ENCODE assay signal across 3 cellular contexts in the genomic region with DNA sequence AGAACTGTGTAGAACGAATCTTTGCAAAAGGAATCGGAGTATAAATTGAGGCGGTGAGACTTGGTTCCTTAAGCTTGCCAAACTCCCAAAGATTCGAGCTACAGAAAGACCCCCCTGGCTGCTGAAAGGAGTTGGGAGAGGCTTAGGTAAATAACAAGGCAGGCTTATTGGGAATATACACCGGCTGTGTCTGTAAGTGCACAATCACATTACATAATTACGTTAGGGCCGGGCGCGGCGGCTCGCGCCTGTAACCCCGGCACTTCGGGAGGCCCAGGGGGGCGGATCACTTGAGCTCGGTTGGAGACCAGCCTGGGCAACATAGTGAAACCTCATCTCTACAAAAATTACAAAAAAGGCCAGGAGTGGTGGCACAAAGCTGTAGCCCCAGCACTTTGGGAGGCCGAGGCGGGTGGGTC.
TF ChIP-seq lines count a peak whose summit lies in the region.

No MANE protein-coding gene starts in this region.

TF ChIP-seq in A549, 52 proteins besides CTCF, POLR2A, EP300 and RAD21:
- no peak for TF ChIP-seq JUNB (IDR thresholded peaks at IDR 0.05)
- TF ChIP-seq, protein P1, sequence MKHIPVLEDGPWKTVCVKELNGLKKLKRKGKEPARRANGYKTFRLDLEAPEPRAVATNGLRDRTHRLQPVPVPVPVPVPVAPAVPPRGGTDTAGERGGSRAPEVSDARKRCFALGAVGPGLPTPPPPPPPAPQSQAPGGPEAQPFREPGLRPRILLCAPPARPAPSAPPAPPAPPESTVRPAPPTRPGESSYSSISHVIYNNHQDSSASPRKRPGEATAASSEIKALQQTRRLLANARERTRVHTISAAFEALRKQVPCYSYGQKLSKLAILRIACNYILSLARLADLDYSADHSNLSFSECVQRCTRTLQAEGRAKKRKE (CRISPR knock-in tag; IDR thresholded peaks at IDR 0.05; ENCODE audit: low read depth) = no peak
- TF ChIP-seq HOXA7 (CRISPR knock-in tag; IDR thresholded peaks at IDR 0.05) = no peak
- TF ChIP-seq ZNF302 (CRISPR knock-in tag; IDR thresholded peaks at IDR 0.05) = no peak
- no peak for TF ChIP-seq TP53 (CRISPR knock-in tag; IDR thresholded peaks at IDR 0.05)
- no peak for TF ChIP-seq RCOR1 (IDR thresholded peaks at IDR 0.05; ENCODE audit: low read depth, low read length)
- no peak for TF ChIP-seq RNF2 (IDR thresholded peaks at IDR 0.05; ENCODE audit: borderline replicate concordance, low read depth)
- no peak for TF ChIP-seq HMGXB4 (CRISPR knock-in tag; IDR thresholded peaks at IDR 0.05; ENCODE audit: borderline replicate concordance)
- TF ChIP-seq CBX8 (IDR thresholded peaks at IDR 0.05) = no peak
- no peak for TF ChIP-seq HDAC2 (IDR thresholded peaks at IDR 0.05)
- no peak for TF ChIP-seq FOXS1 (CRISPR knock-in tag; IDR thresholded peaks at IDR 0.05)
- TF ChIP-seq HES2 (IDR thresholded peaks at IDR 0.05) = no peak
- no peak for TF ChIP-seq CHD4 (IDR thresholded peaks at IDR 0.05; ENCODE audit: borderline replicate concordance)
- TF ChIP-seq TFCP2L1 (CRISPR knock-in tag; IDR thresholded peaks at IDR 0.05) = no peak
- TF ChIP-seq, protein P2, sequence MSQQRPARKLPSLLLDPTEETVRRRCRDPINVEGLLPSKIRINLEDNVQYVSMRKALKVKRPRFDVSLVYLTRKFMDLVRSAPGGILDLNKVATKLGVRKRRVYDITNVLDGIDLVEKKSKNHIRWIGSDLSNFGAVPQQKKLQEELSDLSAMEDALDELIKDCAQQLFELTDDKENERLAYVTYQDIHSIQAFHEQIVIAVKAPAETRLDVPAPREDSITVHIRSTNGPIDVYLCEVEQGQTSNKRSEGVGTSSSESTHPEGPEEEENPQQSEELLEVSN (IDR thresholded peaks at IDR 0.05; ENCODE audit: borderline replicate concordance, low read depth) = no peak; the same call in 1 of the 2 replicates
- no peak for TF ChIP-seq PBX3 (IDR thresholded peaks at IDR 0.05)
- TF ChIP-seq FOSB (CRISPR knock-in tag; IDR thresholded peaks at IDR 0.05) = no peak
- TF ChIP-seq ESRRA (IDR thresholded peaks at IDR 0.05; ENCODE audit: borderline replicate concordance, low read length) = no peak
TF ChIP-seq in A549: peak in this region for 0.

TF ChIP-seq in HCT116, 20 proteins besides CTCF, POLR2A, EP300 and RAD21:
- TF ChIP-seq EZH2phosphoT487 (IDR thresholded peaks at IDR 0.05; ENCODE audit: borderline replicate concordance) = no peak
- TF ChIP-seq TCF7L2 (IDR thresholded peaks at IDR 0.05; ENCODE audit: borderline replicate concordance, extremely low read depth, insufficient read depth, insufficient read length) = no peak
- no peak for TF ChIP-seq JUND (IDR thresholded peaks at IDR 0.05)
- no peak for TF ChIP-seq ELF1 (IDR thresholded peaks at IDR 0.05; ENCODE audit: borderline replicate concordance, low read depth)
- no peak for TF ChIP-seq EGR1 (IDR thresholded peaks at IDR 0.05; ENCODE audit: low read depth)
- no peak for TF ChIP-seq SIN3A (IDR thresholded peaks at IDR 0.05; ENCODE audit: low read depth)
- TF ChIP-seq POLR2AphosphoS5 (IDR thresholded peaks at IDR 0.05; ENCODE audit: low read depth, low read length) = no peak
- TF ChIP-seq CEBPB (IDR thresholded peaks at IDR 0.05; ENCODE audit: low read depth) = no peak
- TF ChIP-seq, protein P3, sequence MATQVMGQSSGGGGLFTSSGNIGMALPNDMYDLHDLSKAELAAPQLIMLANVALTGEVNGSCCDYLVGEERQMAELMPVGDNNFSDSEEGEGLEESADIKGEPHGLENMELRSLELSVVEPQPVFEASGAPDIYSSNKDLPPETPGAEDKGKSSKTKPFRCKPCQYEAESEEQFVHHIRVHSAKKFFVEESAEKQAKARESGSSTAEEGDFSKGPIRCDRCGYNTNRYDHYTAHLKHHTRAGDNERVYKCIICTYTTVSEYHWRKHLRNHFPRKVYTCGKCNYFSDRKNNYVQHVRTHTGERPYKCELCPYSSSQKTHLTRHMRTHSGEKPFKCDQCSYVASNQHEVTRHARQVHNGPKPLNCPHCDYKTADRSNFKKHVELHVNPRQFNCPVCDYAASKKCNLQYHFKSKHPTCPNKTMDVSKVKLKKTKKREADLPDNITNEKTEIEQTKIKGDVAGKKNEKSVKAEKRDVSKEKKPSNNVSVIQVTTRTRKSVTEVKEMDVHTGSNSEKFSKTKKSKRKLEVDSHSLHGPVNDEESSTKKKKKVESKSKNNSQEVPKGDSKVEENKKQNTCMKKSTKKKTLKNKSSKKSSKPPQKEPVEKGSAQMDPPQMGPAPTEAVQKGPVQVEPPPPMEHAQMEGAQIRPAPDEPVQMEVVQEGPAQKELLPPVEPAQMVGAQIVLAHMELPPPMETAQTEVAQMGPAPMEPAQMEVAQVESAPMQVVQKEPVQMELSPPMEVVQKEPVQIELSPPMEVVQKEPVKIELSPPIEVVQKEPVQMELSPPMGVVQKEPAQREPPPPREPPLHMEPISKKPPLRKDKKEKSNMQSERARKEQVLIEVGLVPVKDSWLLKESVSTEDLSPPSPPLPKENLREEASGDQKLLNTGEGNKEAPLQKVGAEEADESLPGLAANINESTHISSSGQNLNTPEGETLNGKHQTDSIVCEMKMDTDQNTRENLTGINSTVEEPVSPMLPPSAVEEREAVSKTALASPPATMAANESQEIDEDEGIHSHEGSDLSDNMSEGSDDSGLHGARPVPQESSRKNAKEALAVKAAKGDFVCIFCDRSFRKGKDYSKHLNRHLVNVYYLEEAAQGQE (IDR thresholded peaks at IDR 0.05; ENCODE audit: low read depth) = no peak
- no peak for TF ChIP-seq EZH2 (IDR thresholded peaks at IDR 0.05)

TF ChIP-seq in endothelial cell of umbilical vein, 7 proteins besides CTCF, POLR2A, EP300 and RAD21:
- TF ChIP-seq POLR2AphosphoS5 (IDR thresholded peaks at IDR 0.05; ENCODE audit: insufficient read depth, low read depth, low read length) (no peak), JUN (IDR thresholded peaks at IDR 0.05; ENCODE audit: borderline replicate concordance, insufficient read depth, insufficient read length, low read depth) (no peak), MYC (IDR thresholded peaks at IDR 0.05; ENCODE audit: low read depth, low read length) (no peak), GATA2 (IDR thresholded peaks at IDR 0.05; ENCODE audit: insufficient read depth, insufficient read length, low read depth, low read length) (no peak)
